In genomic region chr2:229636568-229636967, GRCh38 we compare ENCODE assay signal across 32 cellular contexts.
"Had no signal": no experiment of that assay in that cellular context is flagged by ENCODE, and none has a peak within 500 bp of the region (broad histone marks: within the 10 kb centered on the region; RNA-seq: fewer than 3 reads in every experiment).

No MANE protein-coding gene starts in this region.

- H3K27me3 Mint-ChIP-seq: type B pancreatic cell had no signal

- H3K36me3 ChIP-seq: adrenal gland, heart right ventricle, pancreas, prostate gland, vagina had no signal

- DNase-seq: activated CD4-positive, alpha-beta T cell treated with anti-CD3 and anti-CD28 coated beads for 36 hours; activated CD4-positive, CD25-positive, alpha-beta regulatory T cell; activated CD8-positive, alpha-beta memory T cell treated with anti-CD3 and anti-CD28 coated beads, Interleukin-2, amount 10 ng/mL, durations not matched to agents 7 days and 5 days; activated CD8-positive, alpha-beta T cell treated with anti-CD3 and anti-CD28 coated beads, Interleukin-2, amount 10 ng/mL, durations not matched to agents 7 days and 5 days; activated naive CD4-positive, alpha-beta T cell treated with Interleukin-2 at 50 U/mL for 16 hours; activated naive CD8-positive, alpha-beta T cell treated with anti-CD3 and anti-CD28 coated beads for 36 hours; activated T-cell treated with anti-CD3 and anti-CD28 coated beads, Interleukin-2, amount 50 U/mL, for 72 hours; aorta; body of pancreas; foreskin fibroblast; heart right ventricle; kidney; left colon; midbrain; naive thymus-derived CD4-positive, alpha-beta T cell; nucleus accumbens; pancreas; retina; stimulated activated CD4-positive, alpha-beta T cell treated with anti-CD3 and anti-CD28 coated beads, Interleukin-1b, Interleukin-23, amount 100 ng/mL, for 48 hours; stimulated activated CD4-positive, alpha-beta T cell treated with anti-CD3 and anti-CD28 coated beads, Interleukin-4, amount 100 ng/mL, for 4 hours; stimulated activated CD8-positive, alpha-beta memory T cell treated with anti-CD3 and anti-CD28 coated beads, Interleukin-4, amount 100 ng/mL, for 48 hours; stimulated activated naive CD8-positive, alpha-beta T cell treated with anti-CD3 and anti-CD28 coated beads, Interleukin-15, amount 100 ng/mL, for 72 hours; T-cell had no signal

- H3K4me1 ChIP-seq: adrenal gland, body of pancreas, heart right ventricle, pancreas, prostate gland, vagina had no signal

- ATAC-seq: activated CD4-positive, alpha-beta T cell treated with anti-CD3 and anti-CD28 coated beads for 36 hours; activated CD8-positive, alpha-beta memory T cell treated with anti-CD3 and anti-CD28 coated beads, Interleukin-2, amount 10 ng/mL, durations not matched to agents 7 days and 5 days; activated CD8-positive, alpha-beta T cell treated with anti-CD3 and anti-CD28 coated beads, Interleukin-2, amount 10 ng/mL, durations not matched to agents 7 days and 5 days; activated T-cell treated with anti-CD3 and anti-CD28 coated beads, Interleukin-2, amount 50 U/mL, for 72 hours; body of pancreas; esophagus mucosa; heart right ventricle; left colon; naive thymus-derived CD4-positive, alpha-beta T cell; pancreas; stimulated activated memory B cell treated with anti-CD40 and anti-IgM and Interleukin-4, amounts not matched to agents 10 μg/mL and 1 μg/mL and 100 μg/mL, for 72 hours; stimulated activated naive CD8-positive, alpha-beta T cell treated with anti-CD3 and anti-CD28 coated beads, Interleukin-15, amount 100 ng/mL, for 72 hours; T-cell had no signal

- H3K27ac Mint-ChIP-seq: activated CD4-positive, alpha-beta T cell treated with anti-CD3 and anti-CD28 coated beads for 36 hours; activated CD8-positive, alpha-beta memory T cell treated with anti-CD3 and anti-CD28 coated beads, Interleukin-2, amount 10 ng/mL, durations not matched to agents 7 days and 5 days; activated CD8-positive, alpha-beta T cell treated with anti-CD3 and anti-CD28 coated beads, Interleukin-2, amount 10 ng/mL, durations not matched to agents 7 days and 5 days; activated naive CD8-positive, alpha-beta T cell treated with anti-CD3 and anti-CD28 coated beads for 36 hours; activated T-cell treated with anti-CD3 and anti-CD28 coated beads, Interleukin-2, amount 50 U/mL, for 72 hours; naive thymus-derived CD4-positive, alpha-beta T cell; stimulated activated memory B cell treated with anti-CD40 and anti-IgM and Interleukin-4, amounts not matched to agents 10 μg/mL and 1 μg/mL and 100 μg/mL, for 72 hours; stimulated activated naive CD8-positive, alpha-beta T cell treated with anti-CD3 and anti-CD28 coated beads, Interleukin-15, amount 100 ng/mL, for 72 hours; T-cell; type B pancreatic cell had no signal

- H3K4me2 ChIP-seq: smooth muscle cell had no signal

- FAIRE-seq: endothelial cell of umbilical vein, kidney, pancreas had no signal

- H3K4me3 Mint-ChIP-seq: activated CD4-positive, alpha-beta T cell treated with anti-CD3 and anti-CD28 coated beads for 36 hours; activated CD8-positive, alpha-beta memory T cell treated with anti-CD3 and anti-CD28 coated beads, Interleukin-2, amount 10 ng/mL, durations not matched to agents 7 days and 5 days; activated CD8-positive, alpha-beta T cell treated with anti-CD3 and anti-CD28 coated beads, Interleukin-2, amount 10 ng/mL, durations not matched to agents 7 days and 5 days; activated naive CD8-positive, alpha-beta T cell treated with anti-CD3 and anti-CD28 coated beads for 36 hours; activated T-cell treated with anti-CD3 and anti-CD28 coated beads, Interleukin-2, amount 50 U/mL, for 72 hours; naive thymus-derived CD4-positive, alpha-beta T cell; stimulated activated memory B cell treated with anti-CD40 and anti-IgM and Interleukin-4, amounts not matched to agents 10 μg/mL and 1 μg/mL and 100 μg/mL, for 72 hours; stimulated activated naive CD8-positive, alpha-beta T cell treated with anti-CD3 and anti-CD28 coated beads, Interleukin-15, amount 100 ng/mL, for 72 hours; T-cell; type B pancreatic cell had no signal

- H3K4me1 Mint-ChIP-seq: activated CD4-positive, alpha-beta T cell treated with anti-CD3 and anti-CD28 coated beads for 36 hours; activated CD8-positive, alpha-beta memory T cell treated with anti-CD3 and anti-CD28 coated beads, Interleukin-2, amount 10 ng/mL, durations not matched to agents 7 days and 5 days; activated naive CD8-positive, alpha-beta T cell treated with anti-CD3 and anti-CD28 coated beads for 36 hours; naive thymus-derived CD4-positive, alpha-beta T cell; stimulated activated memory B cell treated with anti-CD40 and anti-IgM and Interleukin-4, amounts not matched to agents 10 μg/mL and 1 μg/mL and 100 μg/mL, for 72 hours; stimulated activated naive CD8-positive, alpha-beta T cell treated with anti-CD3 and anti-CD28 coated beads, Interleukin-15, amount 100 ng/mL, for 72 hours; T-cell had no signal

- H3K4me3 ChIP-seq: adrenal gland, body of pancreas, coronary artery, heart right ventricle, pancreas, prostate gland, smooth muscle cell, vagina had no signal

- H3K27ac ChIP-seq: adrenal gland, body of pancreas, coronary artery, heart right ventricle, pancreas, prostate gland, vagina had no signal

- H3K9me3 Mint-ChIP-seq: activated naive CD8-positive, alpha-beta T cell treated with anti-CD3 and anti-CD28 coated beads for 36 hours; activated T-cell treated with anti-CD3 and anti-CD28 coated beads, Interleukin-2, amount 50 U/mL, for 72 hours; naive thymus-derived CD4-positive, alpha-beta T cell; stimulated activated memory B cell treated with anti-CD40 and anti-IgM and Interleukin-4, amounts not matched to agents 10 μg/mL and 1 μg/mL and 100 μg/mL, for 72 hours; stimulated activated naive CD8-positive, alpha-beta T cell treated with anti-CD3 and anti-CD28 coated beads, Interleukin-15, amount 100 ng/mL, for 72 hours; T-cell had no signal

- H3K9me3 ChIP-seq: adrenal gland, body of pancreas, heart right ventricle, pancreas, prostate gland, vagina had no signal

- H3K27me3 ChIP-seq: adrenal gland, body of pancreas, pancreas, vagina had no signal

- H3K36me3 Mint-ChIP-seq: activated CD8-positive, alpha-beta memory T cell treated with anti-CD3 and anti-CD28 coated beads, Interleukin-2, amount 10 ng/mL, durations not matched to agents 7 days and 5 days; activated naive CD8-positive, alpha-beta T cell treated with anti-CD3 and anti-CD28 coated beads for 36 hours; naive thymus-derived CD4-positive, alpha-beta T cell; stimulated activated memory B cell treated with anti-CD40 and anti-IgM and Interleukin-4, amounts not matched to agents 10 μg/mL and 1 μg/mL and 100 μg/mL, for 72 hours; T-cell; type B pancreatic cell had no signal
